ENCODE assay signal across 8 cellular contexts in genomic region chr11:108121274-108122155, GRCh38. TPM values are rescaled to one million over a fixed set of nuclear protein-coding genes. Genes with fewer than 3 reads are reported as not detected.
A peak's percentile ranks its signal among the peaks of the same experiment; 100 is the strongest.
DNase-seq lines count a peak whose midpoint lies in the region; ATAC-seq and TF ChIP-seq lines count a peak whose summit lies in the region.

ACAT1 (plus strand) TSS chr11:108121567; CDS start chr11:108121607, 40 bp downstream.

- peak within 1 kb of the TSS; percentile 67 to 98 (median 90) for H3K27ac ChIP-seq in gastroesophageal sphincter
- H3K27ac ChIP-seq in suprapubic skin: peak within 1 kb of the TSS; percentile 97

- H3K4me1 Mint-ChIP-seq in activated naive CD4-positive, alpha-beta T cell treated with anti-CD3 and anti-CD28 coated beads for 36 hours (ENCODE audit: low read depth): peaks cover 40% of the 10 kb centered on the region

- 1 to 4% methylated on average over 7 to 20 of the region's 73 CpGs for WGBS in gastroesophageal sphincter (ENCODE audit: low coverage in 1 of 2), 2 donors
- under 1% methylated on average over 37 of the region's 73 CpGs for WGBS in suprapubic skin

- CTCF ChIA-PET in HEK293T (lab: Yijun Ruan, JAX): interaction anchor here (1.0 kb wide), 1 partner anchor 113 kb away, joined by 3 read pairs; the partner anchor contains the start of gene CUL5
- CTCF ChIA-PET in activated naive CD4-positive, alpha-beta T cell treated with anti-CD3 and anti-CD28 coated beads for 36 hours (lab: Charles Lee): interaction anchor here (0.6 to 1.2 kb wide), 6 partner anchors 16 to 538 kb away, joined by 3 to 4 read pairs (median 3); partner anchors contain the start of gene ATM

- peaks cover 0 to 52% (median 3%) of the 10 kb centered on the region in 3 donors for H3K4me1 ChIP-seq in gastroesophageal sphincter
- peaks cover 29% of the 10 kb centered on the region for H3K4me1 ChIP-seq in suprapubic skin

- TF ChIP-seq CTCF in gastroesophageal sphincter (IDR thresholded peaks at IDR 0.05) (peak in 3 of 4 experiments; percentile 50 to 71 (median 69)), suprapubic skin (IDR thresholded peaks at IDR 0.05) (peak; percentile 22 to 33)

- H3K9me3 ChIP-seq in gastroesophageal sphincter (no peaks in the 10 kb centered on the region), suprapubic skin (no peaks in the 10 kb centered on the region)

- POLR2A ChIA-PET in HEK293T (lab: Yijun Ruan, JAX): interaction anchor here (0.9 to 2.9 kb wide), 2 partner anchors 101 to 113 kb away, joined by 3 to 10 read pairs; partner anchors contain the start of genes ATM, CUL5 and NPAT

- intact Hi-C loops in activated naive CD4-positive, alpha-beta T cell treated with anti-CD3 and anti-CD28 coated beads for 36 hours (cut with micrococcal nuclease): loop anchor here (1.0 to 10.0 kb wide), 12 partner anchors 79 to 733 kb away; partner anchors contain the start of genes C11orf65, CUL5, EXPH5 and NPAT

- H3K36me3 Mint-ChIP-seq in activated naive CD4-positive, alpha-beta T cell treated with anti-CD3 and anti-CD28 coated beads for 36 hours (ENCODE audit: low read depth): peaks cover 8% of the 10 kb centered on the region

- peak within 1 kb of the TSS; percentile 85 for H3K4me3 Mint-ChIP-seq in activated naive CD4-positive, alpha-beta T cell treated with anti-CD3 and anti-CD28 coated beads for 36 hours

- peak; percentile 80 for DNase-seq in GM04504 (ENCODE audit: low read depth)
- DNase-seq in HEK293T (ENCODE audit: extremely low spot score): peak; percentile 93
- peak; percentile 87 for DNase-seq in MV-4-11 (lab: John Stamatoyannopoulos, UW)
- peak; percentile 88 for DNase-seq in SK-MEL-5 (ENCODE audit: low read depth, low spot score)
- peak; percentile 96 for DNase-seq in activated naive CD4-positive, alpha-beta T cell treated with anti-CD3 and anti-CD28 coated beads for 36 hours
- DNase-seq in nucleus accumbens (lab: John Stamatoyannopoulos, UW): peak in 55 of 56 donors; percentile 62 to 98 (median 87)
- peak; percentile 98 for DNase-seq in suprapubic skin (ENCODE audit: low spot score in 2 of 2)

- TF ChIP-seq EP300 in gastroesophageal sphincter (IDR thresholded peaks at IDR 0.05) (no peak), suprapubic skin (IDR thresholded peaks at IDR 0.05) (no peak)

- peaks cover 0 to 4% of the 10 kb centered on the region in 2 donors for H3K36me3 ChIP-seq in gastroesophageal sphincter
- H3K36me3 ChIP-seq in suprapubic skin: no peaks in the 10 kb centered on the region

- no peaks in the 10 kb centered on the region for H3K27me3 Mint-ChIP-seq in activated naive CD4-positive, alpha-beta T cell treated with anti-CD3 and anti-CD28 coated beads for 36 hours (ENCODE audit: low read depth)

- ATAC-seq in gastroesophageal sphincter: peak; percentile 97

- H3K27me3 ChIP-seq in gastroesophageal sphincter (no peaks in the 10 kb centered on the region), suprapubic skin (no peaks in the 10 kb centered on the region)

- H3K27ac Mint-ChIP-seq in activated naive CD4-positive, alpha-beta T cell treated with anti-CD3 and anti-CD28 coated beads for 36 hours: peak within 1 kb of the TSS; percentile 16

- H3K4me3 ChIP-seq in gastroesophageal sphincter (peak within 1 kb of the TSS; percentile 54 to 56), suprapubic skin (peak within 1 kb of the TSS; percentile 74)

- in situ Hi-C loops in SK-MEL-5 (cut with HindIII; ENCODE audit: low pct_unique_long_range_greater_than_20kb, low sequenced_read_pairs): no loop called here

- H3K9me3 Mint-ChIP-seq in activated naive CD4-positive, alpha-beta T cell treated with anti-CD3 and anti-CD28 coated beads for 36 hours: no peaks in the 10 kb centered on the region

- TF ChIP-seq POLR2A in gastroesophageal sphincter (IDR thresholded peaks at IDR 0.05) (peak; percentile 95 to 96), suprapubic skin (IDR thresholded peaks at IDR 0.05) (peak; percentile 87 to 94)

TF ChIP-seq in HEK293T, 16 proteins besides CTCF, POLR2A, EP300 and RAD21:
- TF ChIP-seq HDGF (IDR thresholded peaks at IDR 0.05; ENCODE audit: borderline replicate concordance) (no peak), L3MBTL2 (conservative IDR thresholded peaks at IDR 0.05) (peak; percentile 95), BHLHE40 (IDR thresholded peaks at IDR 0.05; ENCODE audit: borderline replicate concordance) (no peak), SUZ12 (IDR thresholded peaks at IDR 0.05) (no peak), LEF1 (IDR thresholded peaks at IDR 0.05; ENCODE audit: borderline replicate concordance) (no peak), ELF4 (IDR thresholded peaks at IDR 0.05) (no peak), ZNF384 (IDR thresholded peaks at IDR 0.05) (peak; percentile 69; the same call in 1 of the 2 replicates), PKNOX1 (IDR thresholded peaks at IDR 0.05) (peak; percentile 33; the same call in 1 of the 2 replicates)

RNA-seq across cellular contexts. Expression of gene ACAT1, which starts in this region (rescaled TPM):
- total RNA-seq in SK-MEL-5 (2014; rRNA removed; shearing (Covaris generic)): 108 and 145 TPM in 2 replicates
- polyA plus RNA-seq in SK-MEL-5 (2015; cell fraction: cytosol; rRNA removed): 77.1 and 87.1 TPM in 2 replicates
- 30.1 and 61.0 TPM in 2 replicates for polyA plus RNA-seq in SK-MEL-5 (2015; cell fraction: nucleus; rRNA removed)
- total RNA-seq in activated naive CD4-positive, alpha-beta T cell treated with anti-CD3 and anti-CD28 coated beads for 36 hours: 10 to 100 TPM; 54.9 to 55.0 TPM
- total RNA-seq in gastroesophageal sphincter (100 to 1,000 TPM; 171 to 345 (median 231) TPM), suprapubic skin (100 to 1,000 TPM in 2 of 4 donors, 10 to 100 TPM in 2; 84.1 to 131 (median 108) TPM)

Comparison
In these comparisons a context has a peak if more than half of its experiments do, and no peak if none do; other contexts are left out.
1. Peak in every context shown above with its lines: DNase-seq, ATAC-seq, H3K4me3 ChIP-seq and H3K27ac ChIP-seq.